ENCODE assay signal across 30 cellular contexts in the genomic region with DNA sequence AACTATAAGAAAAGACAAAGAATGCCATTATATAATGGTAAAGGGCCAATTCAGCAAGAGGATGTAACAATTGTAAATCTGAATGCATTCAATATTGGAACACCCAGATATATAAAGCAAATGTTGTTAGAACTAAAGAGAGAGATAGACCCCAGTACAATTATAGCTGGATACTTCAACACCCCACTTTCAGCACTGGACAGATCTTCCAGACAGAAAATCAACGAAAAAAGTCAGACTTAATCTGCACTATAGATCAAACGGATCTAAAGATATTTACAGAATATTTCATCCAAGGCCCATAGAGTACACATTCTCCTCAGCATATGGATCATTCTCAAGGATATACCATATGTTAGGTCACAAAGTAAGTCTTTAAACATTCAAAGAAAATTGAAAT.
"Had no signal": no experiment of that assay in that cellular context is flagged by ENCODE, and none has a peak within 500 bp of the region (broad histone marks: within the 10 kb centered on the region; RNA-seq: fewer than 3 reads in every experiment).

No MANE protein-coding gene starts in this region.

- H3K4me3 Mint-ChIP-seq: activated CD4-positive, alpha-beta memory T cell treated with anti-CD3 and anti-CD28 coated beads, Interleukin-2, amount 10 ng/mL, durations not matched to agents 7 days and 5 days; activated CD4-positive, alpha-beta T cell treated with anti-CD3 and anti-CD28 coated beads, Interleukin-2, amount 10 ng/mL, durations not matched to agents 7 days and 5 days; activated naive CD4-positive, alpha-beta T cell treated with anti-CD3 and anti-CD28 coated beads, Interleukin-2, amount 10 ng/mL, durations not matched to agents 7 days and 5 days; activated naive CD8-positive, alpha-beta T cell; activated T-cell treated with anti-CD3 and anti-CD28 coated beads, Interleukin-2, amount 50 U/mL, for 24 hours; activated T-cell treated with anti-CD3 and anti-CD28 coated beads, Interleukin-2, amount 50 U/mL, for 72 hours; effector memory CD8-positive, alpha-beta T cell; T-helper 17 cell; T-helper 2 cell treated with Interferon-gamma antibody and Interleukin-4, amounts not matched to agents 5 μg/mL and 100 μg/mL, for 36 hours had no signal

- H3K4me1 ChIP-seq: body of pancreas, esophagus squamous epithelium, gastroesophageal sphincter, heart right ventricle had no signal

- H3K27ac ChIP-seq: body of pancreas, epithelial cell of prostate, esophagus squamous epithelium, gastroesophageal sphincter, heart right ventricle had no signal

- H3K4me1 Mint-ChIP-seq: activated naive CD4-positive, alpha-beta T cell treated with anti-CD3 and anti-CD28 coated beads, Interleukin-2, amount 10 ng/mL, durations not matched to agents 7 days and 5 days; T-helper 17 cell had no signal

- ATAC-seq: activated T-cell treated with anti-CD3 and anti-CD28 coated beads, Interleukin-2, amount 50 U/mL, for 72 hours; body of pancreas; effector memory CD8-positive, alpha-beta T cell; gastroesophageal sphincter; heart right ventricle; T-helper 17 cell had no signal

- H3K9me3 ChIP-seq: body of pancreas, gastroesophageal sphincter had no signal

- H3K27ac Mint-ChIP-seq: activated CD4-positive, alpha-beta memory T cell treated with anti-CD3 and anti-CD28 coated beads, Interleukin-2, amount 10 ng/mL, durations not matched to agents 7 days and 5 days; activated naive CD4-positive, alpha-beta T cell treated with anti-CD3 and anti-CD28 coated beads, Interleukin-2, amount 10 ng/mL, durations not matched to agents 7 days and 5 days; activated naive CD8-positive, alpha-beta T cell; activated T-cell treated with anti-CD3 and anti-CD28 coated beads, Interleukin-2, amount 50 U/mL, for 24 hours; activated T-cell treated with anti-CD3 and anti-CD28 coated beads, Interleukin-2, amount 50 U/mL, for 72 hours; effector memory CD8-positive, alpha-beta T cell; T-helper 17 cell; T-helper 2 cell treated with Interferon-gamma antibody and Interleukin-4, amounts not matched to agents 5 μg/mL and 100 μg/mL, for 36 hours had no signal

- DNase-seq: activated CD4-positive, alpha-beta memory T cell treated with anti-CD3 and anti-CD28 coated beads, Interleukin-2, amount 10 ng/mL, durations not matched to agents 7 days and 5 days; activated CD4-positive, alpha-beta T cell treated with anti-CD3 and anti-CD28 coated beads for 1 hour; activated CD4-positive, alpha-beta T cell treated with anti-CD3 and anti-CD28 coated beads for 4 hours; activated CD4-positive, alpha-beta T cell treated with anti-CD3 and anti-CD28 coated beads, Interleukin-2, amount 10 ng/mL, durations not matched to agents 7 days and 5 days; activated CD4-positive, alpha-beta T cell treated with anti-CD3 and anti-CD28 coated beads, Interleukin-2, amount 50 U/mL, for 4 hours; activated CD8-positive, alpha-beta memory T cell treated with anti-CD3 and anti-CD28 coated beads, Interleukin-2, amount 50 U/mL, for 48 hours; activated gamma-delta T cell; activated naive CD4-positive, alpha-beta T cell; activated naive CD4-positive, alpha-beta T cell treated with anti-CD3 and anti-CD28 coated beads, Interleukin-2, amount 10 ng/mL, durations not matched to agents 7 days and 5 days; activated T-cell treated with anti-CD3 and anti-CD28 coated beads for 4 hours; activated T-cell treated with anti-CD3 and anti-CD28 coated beads, Interleukin-2, amount 50 U/mL, for 24 hours; activated T-cell treated with anti-CD3 and anti-CD28 coated beads, Interleukin-2, amount 50 U/mL, for 72 hours; amniotic stem cell; anterior cingulate cortex; body of pancreas; caudate nucleus; cortex of kidney; dermis blood vessel endothelial cell; effector CD4-positive, alpha-beta T cell; effector memory CD8-positive, alpha-beta T cell; esophagus squamous epithelium; foreskin melanocyte; heart right ventricle; T-helper 1 cell; T-helper 17 cell; T1000 had no signal

- H3K27me3 ChIP-seq: body of pancreas, esophagus squamous epithelium, gastroesophageal sphincter, heart right ventricle had no signal

- H3K36me3 ChIP-seq: esophagus squamous epithelium, gastroesophageal sphincter, heart right ventricle had no signal

- H3K36me3 Mint-ChIP-seq: activated naive CD4-positive, alpha-beta T cell treated with anti-CD3 and anti-CD28 coated beads, Interleukin-2, amount 10 ng/mL, durations not matched to agents 7 days and 5 days; activated naive CD8-positive, alpha-beta T cell had no signal

- H3K4me3 ChIP-seq: body of pancreas, esophagus squamous epithelium, gastroesophageal sphincter, heart right ventricle had no signal

- H3K27me3 Mint-ChIP-seq: activated CD4-positive, alpha-beta memory T cell treated with anti-CD3 and anti-CD28 coated beads, Interleukin-2, amount 10 ng/mL, durations not matched to agents 7 days and 5 days; activated CD4-positive, alpha-beta T cell treated with anti-CD3 and anti-CD28 coated beads, Interleukin-2, amount 10 ng/mL, durations not matched to agents 7 days and 5 days; activated naive CD4-positive, alpha-beta T cell treated with anti-CD3 and anti-CD28 coated beads, Interleukin-2, amount 10 ng/mL, durations not matched to agents 7 days and 5 days; activated naive CD8-positive, alpha-beta T cell; activated T-cell treated with anti-CD3 and anti-CD28 coated beads, Interleukin-2, amount 50 U/mL, for 24 hours; effector memory CD8-positive, alpha-beta T cell; T-helper 17 cell had no signal
